In genomic region chr9:82996931-82997330, GRCh38 we compare ENCODE assay signal across 26 cellular contexts.
"Had no signal": no experiment of that assay in that cellular context is flagged by ENCODE, and none has a peak within 500 bp of the region (broad histone marks: within the 10 kb centered on the region; RNA-seq: fewer than 3 reads in every experiment).

No MANE protein-coding gene starts in this region.

- H3K27me3 Mint-ChIP-seq: stimulated activated naive B cell treated with anti-CD40 and anti-IgM and Interleukin-4, amounts not matched to agents 10 μg/mL and 1 μg/mL and 100 μg/mL, for 72 hours; stimulated activated naive CD8-positive, alpha-beta T cell treated with anti-CD3 and anti-CD28 coated beads, Interleukin-15, amount 100 ng/mL, for 72 hours had no signal

- H3K4me2 ChIP-seq: hepatocyte had no signal

- H3K4me1 ChIP-seq: left ventricle myocardium inferior, psoas muscle, right lobe of liver, spleen, testis, tibial nerve, upper lobe of right lung, vagina had no signal

- H3K4me3 Mint-ChIP-seq: naive thymus-derived CD8-positive, alpha-beta T cell; stimulated activated naive B cell treated with anti-CD40 and anti-IgM and Interleukin-4, amounts not matched to agents 10 μg/mL and 1 μg/mL and 100 μg/mL, for 72 hours; stimulated activated naive CD8-positive, alpha-beta T cell treated with anti-CD3 and anti-CD28 coated beads, Interleukin-15, amount 100 ng/mL, for 72 hours had no signal

- H3K27me3 ChIP-seq: hepatocyte, neutrophil, right lobe of liver, testis, tibial nerve, upper lobe of right lung, vagina had no signal

- H3K4me3 ChIP-seq: dorsolateral prefrontal cortex, hepatocyte, left ventricle myocardium inferior, lung, mucosa of descending colon, psoas muscle, right lobe of liver, spleen, testis, tibial nerve, upper lobe of right lung, vagina had no signal

- H3K4me1 Mint-ChIP-seq: naive thymus-derived CD8-positive, alpha-beta T cell; stimulated activated naive B cell treated with anti-CD40 and anti-IgM and Interleukin-4, amounts not matched to agents 10 μg/mL and 1 μg/mL and 100 μg/mL, for 72 hours; stimulated activated naive CD8-positive, alpha-beta T cell treated with anti-CD3 and anti-CD28 coated beads, Interleukin-15, amount 100 ng/mL, for 72 hours had no signal

- H3K9me3 Mint-ChIP-seq: naive thymus-derived CD8-positive, alpha-beta T cell; stimulated activated naive B cell treated with anti-CD40 and anti-IgM and Interleukin-4, amounts not matched to agents 10 μg/mL and 1 μg/mL and 100 μg/mL, for 72 hours; stimulated activated naive CD8-positive, alpha-beta T cell treated with anti-CD3 and anti-CD28 coated beads, Interleukin-15, amount 100 ng/mL, for 72 hours had no signal

- H3K36me3 Mint-ChIP-seq: naive thymus-derived CD8-positive, alpha-beta T cell; stimulated activated naive B cell treated with anti-CD40 and anti-IgM and Interleukin-4, amounts not matched to agents 10 μg/mL and 1 μg/mL and 100 μg/mL, for 72 hours had no signal

- H3K27ac Mint-ChIP-seq: naive thymus-derived CD8-positive, alpha-beta T cell; stimulated activated naive B cell treated with anti-CD40 and anti-IgM and Interleukin-4, amounts not matched to agents 10 μg/mL and 1 μg/mL and 100 μg/mL, for 72 hours; stimulated activated naive CD8-positive, alpha-beta T cell treated with anti-CD3 and anti-CD28 coated beads, Interleukin-15, amount 100 ng/mL, for 72 hours had no signal

- H3K36me3 ChIP-seq: left ventricle myocardium inferior, neutrophil, right lobe of liver, spleen, tibial nerve, upper lobe of right lung, vagina had no signal

- DNase-seq: cortex of kidney; dorsolateral prefrontal cortex; effector CD8-positive, alpha-beta T cell; foreskin melanocyte; head of caudate nucleus; kidney; left cardiac atrium; left ventricle myocardium inferior; mucosa of descending colon; naive thymus-derived CD8-positive, alpha-beta T cell; psoas muscle; retina; right lobe of liver; spleen; stimulated activated CD4-positive, alpha-beta T cell treated with anti-CD3 and anti-CD28 coated beads, Interleukin-15, amount 100 ng/mL, for 24 hours; stimulated activated CD4-positive, alpha-beta T cell treated with anti-CD3 and anti-CD28 coated beads, Interleukin-1b, Interleukin-23, amount 100 ng/mL, for 48 hours; stimulated activated CD4-positive, alpha-beta T cell treated with anti-CD3 and anti-CD28 coated beads, Interleukin-4, amount 100 ng/mL, for 24 hours; stimulated activated naive B cell treated with anti-CD40 and anti-IgM and Interleukin-4, amounts not matched to agents 10 μg/mL and 1 μg/mL and 100 μg/mL, for 72 hours; stimulated activated naive CD8-positive, alpha-beta T cell treated with anti-CD3 and anti-CD28 coated beads, Interleukin-15, amount 100 ng/mL, for 72 hours; testis; upper lobe of right lung had no signal

- H3K9me3 ChIP-seq: left ventricle myocardium inferior, mucosa of descending colon, neutrophil, psoas muscle, right lobe of liver, spleen, testis, tibial nerve, upper lobe of right lung, vagina had no signal

- H3K27ac ChIP-seq: dorsolateral prefrontal cortex, hepatocyte, left ventricle myocardium inferior, neutrophil, psoas muscle, right lobe of liver, spleen, testis, tibial nerve, upper lobe of right lung, vagina had no signal

- H2AFZ ChIP-seq: hepatocyte had no signal

- ATAC-seq: left cardiac atrium; mucosa of descending colon; naive thymus-derived CD8-positive, alpha-beta T cell; psoas muscle; right lobe of liver; stimulated activated naive B cell treated with anti-CD40 and anti-IgM and Interleukin-4, amounts not matched to agents 10 μg/mL and 1 μg/mL and 100 μg/mL, for 72 hours; stimulated activated naive CD8-positive, alpha-beta T cell treated with anti-CD3 and anti-CD28 coated beads, Interleukin-15, amount 100 ng/mL, for 72 hours; upper lobe of right lung had no signal
